In genomic region chr17:47649153-47649971, GRCh38 we compare ENCODE assay signal across 8 cellular contexts. TPM values are rescaled to one million over a fixed set of nuclear protein-coding genes. Genes with fewer than 3 reads are reported as not detected.
DNase-seq lines count a peak whose midpoint lies in the region; ATAC-seq and TF ChIP-seq lines count a peak whose summit lies in the region.

Gene KPNB1, plus strand, starts transcription at chr17:47649919. Its CDS starts 326 bp downstream, at chr17:47650245.

- intact Hi-C loops in left colon (cut with DNase I, micrococcal nuclease), result no loop called here

- H3K9me3 Mint-ChIP-seq in activated CD4-positive, alpha-beta T cell treated with anti-CD3 and anti-CD28 coated beads, Interleukin-2, amount 10 ng/mL, durations not matched to agents 7 days and 5 days, result no peaks in the 10 kb centered on the region

- H3K27ac ChIP-seq in coronary artery, result peak within 1 kb of the TSS; percentile 92 to 98

- peaks cover 45% of the 10 kb centered on the region for H3K4me1 Mint-ChIP-seq in activated CD4-positive, alpha-beta T cell treated with anti-CD3 and anti-CD28 coated beads, Interleukin-2, amount 10 ng/mL, durations not matched to agents 7 days and 5 days

- DNase-seq in BJ (ENCODE audit: low read depth) (peak; percentile 99), NCI-H69 (lab: John Stamatoyannopoulos, UW) (peak; percentile 100), coronary artery (ENCODE audit: low spot score) (peak; percentile 100), left colon (peak; percentile 97 to 100)
- peak; percentile 99 for DNase-seq in activated CD4-positive, alpha-beta T cell treated with anti-CD3 and anti-CD28 coated beads, Interleukin-2, amount 10 ng/mL, durations not matched to agents 7 days and 5 days
- DNase-seq in stimulated activated CD4-positive, alpha-beta T cell treated with anti-CD3 and anti-CD28 coated beads, Interleukin-1b, Interleukin-23, amount 100 ng/mL, for 48 hours, result peak; percentile 100

- no peaks in the 10 kb centered on the region for H3K27me3 Mint-ChIP-seq in activated CD4-positive, alpha-beta T cell treated with anti-CD3 and anti-CD28 coated beads, Interleukin-2, amount 10 ng/mL, durations not matched to agents 7 days and 5 days

- ATAC-seq in GM19328 (IDR thresholded peaks at IDR 0.05; ENCODE audit: unreplicated experiment) (peak; percentile 81), HG03520 (IDR thresholded peaks at IDR 0.05; ENCODE audit: unreplicated experiment) (peak; percentile 74), left colon (peak; percentile 81)

- CTCF ChIA-PET in BJ (lab: Yijun Ruan, JAX), result interaction anchor here (0.6 to 3.5 kb wide), 5 partner anchors 10 to 274 kb away, joined by 3 to 24 read pairs (median 4); no protein-coding TSS in a partner anchor
- CTCF ChIA-PET in activated CD4-positive, alpha-beta T cell treated with anti-CD3 and anti-CD28 coated beads, Interleukin-2, amount 10 ng/mL, durations not matched to agents 7 days and 5 days (lab: Charles Lee), result interaction anchor here (0.9 to 5.5 kb wide), 9 partner anchors 10 to 321 kb away, joined by 3 to 35 read pairs (median 4); partner anchors contain the start of genes CDK5RAP3 and TBX21

- peak within 1 kb of the TSS; percentile 94 for H3K4me3 ChIP-seq in BJ (ENCODE audit: low read depth, low read length)
- H3K4me3 ChIP-seq in coronary artery, result peak within 1 kb of the TSS; percentile 94

- no peaks in the 10 kb centered on the region for H3K27me3 ChIP-seq in BJ (ENCODE audit: control insufficient read depth, insufficient read depth, low read length)

- H3K36me3 Mint-ChIP-seq in activated CD4-positive, alpha-beta T cell treated with anti-CD3 and anti-CD28 coated beads, Interleukin-2, amount 10 ng/mL, durations not matched to agents 7 days and 5 days (ENCODE audit: low read depth), result peaks cover 41% of the 10 kb centered on the region

- no peaks in the 10 kb centered on the region for H3K36me3 ChIP-seq in BJ (ENCODE audit: control insufficient read depth, insufficient read depth, low read length)

- peak within 1 kb of the TSS; percentile 85 for H3K4me3 Mint-ChIP-seq in activated CD4-positive, alpha-beta T cell treated with anti-CD3 and anti-CD28 coated beads, Interleukin-2, amount 10 ng/mL, durations not matched to agents 7 days and 5 days

- no peak for TF ChIP-seq CTCF in BJ (IDR thresholded peaks at IDR 0.05; ENCODE audit: insufficient read depth, low read depth, low read length)
- TF ChIP-seq CTCF in coronary artery (IDR thresholded peaks at IDR 0.05), result no peak

- H3K27ac Mint-ChIP-seq in activated CD4-positive, alpha-beta T cell treated with anti-CD3 and anti-CD28 coated beads, Interleukin-2, amount 10 ng/mL, durations not matched to agents 7 days and 5 days, result peak within 1 kb of the TSS; percentile 96

- POLR2A ChIA-PET in BJ (lab: Charles Lee), result interaction anchor here (0.6 kb wide), 1 partner anchor 31 kb away, joined by 3 read pairs; no protein-coding TSS in a partner anchor
- POLR2A ChIA-PET in activated CD4-positive, alpha-beta T cell treated with anti-CD3 and anti-CD28 coated beads, Interleukin-2, amount 10 ng/mL, durations not matched to agents 7 days and 5 days (lab: Charles Lee), result interaction anchor here (0.5 to 1.1 kb wide), 8 partner anchors 9 to 1265 kb away, joined by 3 to 8 read pairs (median 4); no protein-coding TSS in a partner anchor

RNA-seq across cellular contexts. Expression of gene KPNB1, which starts in this region (rescaled TPM):
- polyA plus RNA-seq in BJ (2011; rRNA removed), result 171 and 184 TPM in 2 replicates
- polyA minus RNA-seq in BJ (2011; rRNA and poly(A)+ RNA removed), result 181 and 188 TPM in 2 replicates
- 100 to 1,000 TPM; 409 to 427 TPM for total RNA-seq in activated CD4-positive, alpha-beta T cell treated with anti-CD3 and anti-CD28 coated beads, Interleukin-2, amount 10 ng/mL, durations not matched to agents 7 days and 5 days
- total RNA-seq in left colon, result 100 to 1,000 TPM; 176 to 228 TPM

Comparison
In these comparisons a context has a peak if more than half of its experiments do, and no peak if none do; other contexts are left out.
1. Peak in every context shown above with its lines: DNase-seq, ATAC-seq, H3K4me3 ChIP-seq and H3K27ac ChIP-seq.